ENCODE assay signal across 17 cellular contexts in the genomic region with DNA sequence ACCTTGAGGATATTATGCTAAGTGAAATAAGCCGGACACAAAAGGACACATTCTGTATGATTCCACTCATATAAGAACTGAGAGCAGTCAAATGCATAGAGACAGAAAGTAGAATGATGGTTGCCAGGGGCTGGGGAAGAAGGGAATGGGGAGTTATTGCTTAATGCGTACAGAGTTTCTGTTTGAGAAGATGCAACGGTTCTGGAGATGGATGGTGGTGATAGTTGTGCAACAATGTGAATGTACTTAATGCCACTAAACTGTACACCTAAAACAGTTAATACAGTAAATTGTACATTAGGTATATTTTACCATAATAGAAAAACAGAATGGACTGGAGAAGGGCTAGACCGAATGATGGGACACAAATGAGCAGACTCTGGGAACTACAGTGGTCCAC. TPM values are rescaled to one million over a fixed set of nuclear protein-coding genes. Genes with fewer than 3 reads are reported as not detected.
DNase-seq lines count a peak whose midpoint lies in the region; ATAC-seq, FAIRE-seq and TF ChIP-seq lines count a peak whose summit lies in the region.
"Had no signal": no experiment of that assay in that cellular context is flagged by ENCODE, and none has a peak within 500 bp of the region (broad histone marks: within the 10 kb centered on the region; RNA-seq: fewer than 3 reads in every experiment).

No MANE protein-coding gene starts in this region.

- in situ Hi-C loops in HepG2 (cut with HindIII; ENCODE audit: extremely low pct_ligation_motif_present, low pct_unique_long_range_greater_than_20kb) = no loop called here
- in situ Hi-C loops in gastrocnemius medialis (cut with MboI; ENCODE audit: low sequenced_read_pairs in 4 of 4) = no loop called here

- H3K36me3 ChIP-seq in HepG2 (replicated peaks in 1 of 2; ENCODE audit: control insufficient read depth in 1 of 2, insufficient read depth in 2 of 2, low read length in 2 of 2) = no peaks in the 10 kb centered on the region
- no peaks in the 10 kb centered on the region for H3K36me3 ChIP-seq in gastrocnemius medialis
- H3K36me3 ChIP-seq in endodermal cell (ENCODE audit: control insufficient read depth, insufficient read depth, low read length) = no peaks in the 10 kb centered on the region
- no peaks in the 10 kb centered on the region for H3K36me3 ChIP-seq in testis (ENCODE audit: low read depth, missing control alignments)

- POLR2A ChIA-PET in HepG2 (lab: Yijun Ruan, JAX) = interaction anchor here (1.9 to 2.2 kb wide), 2 partner anchors 13 to 16 kb away, joined by 6 to 7 read pairs; a partner anchor contains a TSS

- 47% methylated on average over 4 of the region's 4 CpGs for WGBS in HepG2 (ENCODE audit: low lambda C conversion rate)
- 84% methylated on average over 3 of the region's 4 CpGs; no CpG with 5 or more reads in 1 of the 2 experiments for WGBS in endodermal cell (ENCODE audit: insufficient coverage in 1 of 2, insufficient read length in 1 of 2), 2 experiments
- WGBS in testis, 2 donors = 93 to 100% methylated on average over 3 to 4 of the region's 4 CpGs

- no peak overlapping the region for H2AFZ ChIP-seq in HepG2 (ENCODE audit: low read length)
- H2AFZ ChIP-seq: GM23338 had no signal

- H3K27ac Mint-ChIP-seq in Calu3 (ENCODE audit: unreplicated experiment) (peak overlapping the region; percentile 78), endodermal cell (no peak overlapping the region)
- H3K27ac Mint-ChIP-seq: CD4-positive, alpha-beta memory T cell; GM23338 had no signal

- no peak for DNase-seq in Calu3
- peak; percentile 55 for DNase-seq in MV-4-11 (lab: John Stamatoyannopoulos, UW)
- DNase-seq in HepG2 (ENCODE audit: low spot score) = no peak
- no peak for DNase-seq in gastrocnemius medialis
- no peak for DNase-seq in endodermal cell
- DNase-seq in testis = no peak
- DNase-seq: AML-193; CD4-positive, alpha-beta memory T cell; HCEC 1CT had no signal

- H3K27me3 ChIP-seq in HepG2 (ENCODE audit: control insufficient read depth in 1 of 2, insufficient read depth in 2 of 2, low read length in 2 of 2) = no peaks in the 10 kb centered on the region
- peaks cover 0 to 9% (median 0%) of the 10 kb centered on the region in 3 donors for H3K27me3 ChIP-seq in gastrocnemius medialis
- H3K27me3 ChIP-seq in endodermal cell (ENCODE audit: control insufficient read depth, insufficient read depth, low read length, poor library complexity, severe bottlenecking) = no peaks in the 10 kb centered on the region
- H3K27me3 ChIP-seq in testis = no peaks in the 10 kb centered on the region

- no peaks in the 10 kb centered on the region for H3K79me2 ChIP-seq in HepG2 (ENCODE audit: insufficient read depth, low read length)

- no peaks in the 10 kb centered on the region for H3K9me3 Mint-ChIP-seq in Calu3 (ENCODE audit: low read depth, unreplicated experiment)
- peaks cover 26% of the 10 kb centered on the region for H3K9me3 Mint-ChIP-seq in endodermal cell
- H3K9me3 Mint-ChIP-seq: GM23338 had no signal

- CTCF ChIA-PET in Calu3 (lab: Charles Lee) = no interaction called here
- CTCF ChIA-PET in HepG2 (lab: Yijun Ruan, JAX; ENCODE audit: low intra/inter-chr PET ratio, low total read pairs) = no interaction called here

- H3K9ac ChIP-seq in HepG2 (ENCODE audit: insufficient read depth, low read depth, low read length) = no peak overlapping the region
- H3K9ac ChIP-seq in endodermal cell (ENCODE audit: extremely low read depth, low read length, poor library complexity, severe bottlenecking) = no peak overlapping the region

- peak; percentile 39 for FAIRE-seq in HepG2 (lab: Jason Lieb, UNC)
- FAIRE-seq: G401.6, GM12891, H54, K562 had no signal

- BruUV-seq in Calu3 (replicated peaks; lab: Mats Ljungman, UMichigan) (no TSS peak), HepG2 (replicated peaks; lab: Mats Ljungman, UMichigan) (no TSS peak)

- peak overlapping the region; percentile 61 for H3K27ac ChIP-seq in HepG2 (ENCODE audit: extremely low read length, insufficient read depth, low read length)
- peak overlapping the region in 3 of 4 donors; percentile 54 to 84 (median 60) for H3K27ac ChIP-seq in gastrocnemius medialis
- no peak overlapping the region for H3K27ac ChIP-seq in endodermal cell (ENCODE audit: low read depth, low read length)
- no peak overlapping the region for H3K27ac ChIP-seq in testis
- H3K27ac ChIP-seq: C4-2B had no signal

- no peaks in the 10 kb centered on the region for H4K20me1 ChIP-seq in HepG2 (ENCODE audit: insufficient read depth, low read length)

- H3K4me1 ChIP-seq in HepG2 (ENCODE audit: insufficient read depth, low read length) (peaks cover 54% of the 10 kb centered on the region), gastrocnemius medialis (peaks cover 19 to 20% of the 10 kb centered on the region in 2 donors), endodermal cell (ENCODE audit: control insufficient read depth, insufficient read depth, low read length) (no peaks in the 10 kb centered on the region), testis (no peaks in the 10 kb centered on the region)

- TF ChIP-seq CTCF in Calu3 (IDR thresholded peaks at IDR 0.05; ENCODE audit: unreplicated experiment) (no peak), HepG2 (CRISPR knock-in tag; IDR thresholded peaks at IDR 0.05) (no peak), gastrocnemius medialis (IDR thresholded peaks at IDR 0.05 in 4 of 5, conservative IDR thresholded peaks at IDR 0.05 in 1 of 5) (no peak), endodermal cell (conservative IDR thresholded peaks at IDR 0.05) (no peak), testis (IDR thresholded peaks at IDR 0.05) (no peak)

- H3K4me3 Mint-ChIP-seq in Calu3 (ENCODE audit: low read depth, unreplicated experiment) (no peak overlapping the region), endodermal cell (no peak overlapping the region)
- H3K4me3 Mint-ChIP-seq: CD4-positive, alpha-beta memory T cell; GM23338 had no signal

- peak overlapping the region; percentile 47; the same call in 1 of the 2 replicates for H3K4me2 ChIP-seq in HepG2 (ENCODE audit: low read depth, low read length)
- H3K4me2 ChIP-seq: GM23338 had no signal

- ATAC-seq in HepG2 (peak; percentile 49), gastrocnemius medialis (no peak)
- ATAC-seq: GM23338, K562 had no signal

- H3K36me3 Mint-ChIP-seq in Calu3 (ENCODE audit: insufficient read depth, unreplicated experiment) (peaks cover 4% of the 10 kb centered on the region), endodermal cell (ENCODE audit: low read depth) (no peaks in the 10 kb centered on the region)
- H3K36me3 Mint-ChIP-seq: CD4-positive, alpha-beta memory T cell had no signal

- intact Hi-C loops in Calu3 (cut with micrococcal nuclease; ENCODE audit: unreplicated experiment) = no loop called here
- intact Hi-C loops in HepG2 (cut with micrococcal nuclease; ENCODE audit: unreplicated experiment) = no loop called here
- intact Hi-C loops in gastrocnemius medialis (cut with DNase I; ENCODE audit: low total_unique reads) = no loop called here
- intact Hi-C loops in testis (cut with DNase I; ENCODE audit: low total_unique reads) = no loop called here

- no peak for TF ChIP-seq RAD21 in HepG2 (CRISPR knock-in tag; IDR thresholded peaks at IDR 0.05)

- H3K4me1 Mint-ChIP-seq in Calu3 (ENCODE audit: low read depth, unreplicated experiment) (peaks cover 54% of the 10 kb centered on the region), endodermal cell (no peaks in the 10 kb centered on the region)
- H3K4me1 Mint-ChIP-seq: CD4-positive, alpha-beta memory T cell; GM23338 had no signal

- no peaks in the 10 kb centered on the region for H3K9me3 ChIP-seq in HepG2 (ENCODE audit: low read length)
- no peaks in the 10 kb centered on the region for H3K9me3 ChIP-seq in gastrocnemius medialis
- no peaks in the 10 kb centered on the region for H3K9me3 ChIP-seq in endodermal cell (ENCODE audit: control insufficient read depth, low read length)
- no peaks in the 10 kb centered on the region for H3K9me3 ChIP-seq in testis

- H3K4me3 ChIP-seq in HepG2 (replicated peaks in 1 of 3; ENCODE audit: insufficient read depth in 1 of 3, low read depth in 2 of 3, low read length in 3 of 3) = no peak overlapping the region; a peak in 1 of 6 replicates
- H3K4me3 ChIP-seq in gastrocnemius medialis = no peak overlapping the region
- H3K4me3 ChIP-seq in endodermal cell (ENCODE audit: low read length) = no peak overlapping the region
- H3K4me3 ChIP-seq in testis = no peak overlapping the region
- H3K4me3 ChIP-seq: GM23338, K562 had no signal

- H3K27me3 Mint-ChIP-seq in Calu3 (ENCODE audit: unreplicated experiment) = no peaks in the 10 kb centered on the region
- H3K27me3 Mint-ChIP-seq in endodermal cell (ENCODE audit: insufficient read depth) = no peaks in the 10 kb centered on the region

- no peak for TF ChIP-seq POLR2A in HepG2 (IDR thresholded peaks at IDR 0.05; ENCODE audit: insufficient read depth in 1 of 2, low read depth in 2 of 2, low read length in 2 of 2)
- no peak for TF ChIP-seq POLR2A in gastrocnemius medialis (IDR thresholded peaks at IDR 0.05)
- no peak for TF ChIP-seq POLR2A in testis (IDR thresholded peaks at IDR 0.05)

- TF ChIP-seq EP300 in HepG2 (IDR thresholded peaks at IDR 0.05; ENCODE audit: low read depth in 2 of 2, low read length in 2 of 2) = no peak
- TF ChIP-seq EP300 in HepG2 (CRISPR knock-in tag; IDR thresholded peaks at IDR 0.05; ENCODE audit: borderline replicate concordance) = no peak

RNA-seq across cellular contexts. Expression of a gene that starts 15.8 kb away (rescaled TPM):
- total RNA-seq in Calu3 (2022) (45.0 and 56.8 TPM in 2 replicates), HepG2 (2016; rRNA removed; fragmentation: Illumina TruSeq; extraction: Trizol) (11.0 and 22.5 TPM in 2 replicates), gastrocnemius medialis (10 to 100 TPM in 3 of 4 donors, 1 to 10 TPM in 1; 7.8 to 34.5 (median 29.3) TPM), endodermal cell (under 1 TPM; 0.46 to 0.73 TPM), testis (10 to 100 TPM in 1 of 2 donors, 1 to 10 TPM in 1; 9.2 to 12.8 TPM)
- 1.6 and 2.8 TPM in 2 replicates for total RNA-seq in HepG2 (2016; cell fraction: cytosol; rRNA removed; fragmentation: Illumina TruSeq; extraction: Trizol; ENCODE audit: low read depth)
- 10.9 and 22.0 TPM in 2 replicates for total RNA-seq in HepG2 (2016; cell fraction: insoluble cytoplasmic fraction; rRNA removed; fragmentation: Illumina TruSeq; extraction: Trizol)
- total RNA-seq in HepG2 (2016; cell fraction: membrane; rRNA removed; fragmentation: Illumina TruSeq; extraction: Trizol) = 5.7 and 6.7 TPM in 2 replicates
- total RNA-seq in HepG2 (2016; cell fraction: nucleus; rRNA removed; fragmentation: Illumina TruSeq; extraction: Trizol) = 9.4 and 10.2 TPM in 2 replicates
- polyA plus RNA-seq in HepG2 (2011; rRNA removed) (12.8 and 19.0 TPM in 2 replicates), testis (ENCODE audit: insufficient read depth, low read depth, low replicate concordance) (32.8 TPM)
- polyA plus RNA-seq in HepG2 (2011; cell fraction: cytosol; rRNA removed) = 10.7 and 12.1 TPM in 2 replicates
- polyA plus RNA-seq in HepG2 (2011; cell fraction: nucleus; rRNA removed) = 4.2 and 5.1 TPM in 2 replicates
- polyA plus RNA-seq in HepG2 (2012) = 10.6 and 18.0 TPM in 2 replicates
- polyA plus RNA-seq in HepG2 (2016; cell fraction: cytosol; fragmentation: Illumina TruSeq; extraction: Trizol; ENCODE audit: low read depth) = 3.8 and 4.0 TPM in 2 replicates
- 38.0 and 44.2 TPM in 2 replicates for polyA plus RNA-seq in HepG2 (2016; cell fraction: insoluble cytoplasmic fraction; fragmentation: Illumina TruSeq; extraction: Trizol; ENCODE audit: low read depth)
- polyA plus RNA-seq in HepG2 (2016; cell fraction: membrane; fragmentation: Illumina TruSeq; extraction: Trizol; ENCODE audit: low read depth) = 8.5 and 9.0 TPM in 2 replicates
- 18.1 and 19.9 TPM in 2 replicates for polyA plus RNA-seq in HepG2 (2016; cell fraction: nucleus; fragmentation: Illumina TruSeq; extraction: Trizol; ENCODE audit: insufficient read depth, low read depth)
- polyA minus RNA-seq in HepG2 (2011; rRNA and poly(A)+ RNA removed; ENCODE audit: low replicate concordance) = 5.7 and 8.3 TPM in 2 replicates
- polyA minus RNA-seq in HepG2 (2011; cell fraction: cytosol; rRNA and poly(A)+ RNA removed) = 5.1 and 7.0 TPM in 2 replicates
- 3.9 and 4.6 TPM in 2 replicates for polyA minus RNA-seq in HepG2 (2011; cell fraction: nucleus; rRNA and poly(A)+ RNA removed)
- 0.68 TPM for polyA plus RNA-seq in endodermal cell (2013, experiment 1 of 2)
- polyA plus RNA-seq in endodermal cell (2013, experiment 2 of 2) = 0.50 TPM
- total RNA-seq: A172; CD4-positive, alpha-beta memory T cell had no signal
- polyA plus RNA-seq: BJ; CD4-positive, alpha-beta memory T cell had no signal

Comparison
In these comparisons a context has a peak if more than half of its experiments do, and no peak if none do; other contexts are left out.
1. H3K27ac ChIP-seq: peak in HepG2 (single experiment) and gastrocnemius medialis (3 of 4); none in endodermal cell (single experiment) and testis (0 of 2).